Comparison of ENCODE assay signal across 1 cellular context in the genomic region with DNA sequence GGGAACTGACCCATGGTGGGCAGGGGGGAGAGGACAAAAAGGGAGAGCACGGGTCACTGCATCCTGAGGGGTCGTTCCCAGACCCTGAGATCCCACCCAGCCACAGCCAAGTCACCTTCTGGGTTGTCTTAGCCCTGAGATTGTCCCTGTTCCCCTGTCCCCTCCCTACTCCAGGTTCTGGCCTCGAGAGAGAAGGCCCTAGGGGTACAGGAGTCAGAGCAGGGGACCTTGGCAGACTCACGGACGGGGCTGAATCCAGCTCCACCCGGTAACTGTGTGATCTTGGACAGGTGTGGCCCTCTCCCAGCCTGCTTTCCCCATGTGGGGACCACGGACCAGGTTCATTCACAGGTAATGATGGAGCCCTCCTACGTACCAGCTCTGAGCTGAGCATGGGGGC.
TF ChIP-seq lines count a peak whose summit lies in the region.

No MANE protein-coding gene starts in this region.

TF ChIP-seq in HepG2, 621 proteins besides CTCF, POLR2A, EP300 and RAD21:
- no peak for TF ChIP-seq MAF1 (CRISPR knock-in tag; IDR thresholded peaks at IDR 0.05; ENCODE audit: borderline replicate concordance)
- TF ChIP-seq ARHGAP35 (CRISPR knock-in tag; IDR thresholded peaks at IDR 0.05; ENCODE audit: borderline replicate concordance), result no peak
- no peak for TF ChIP-seq NFIB (CRISPR knock-in tag; IDR thresholded peaks at IDR 0.05; ENCODE audit: borderline replicate concordance)
- TF ChIP-seq KLF6 (CRISPR knock-in tag; IDR thresholded peaks at IDR 0.05), result no peak
- TF ChIP-seq PHF21A (CRISPR knock-in tag; IDR thresholded peaks at IDR 0.05), result no peak
- no peak for TF ChIP-seq RBAK (CRISPR knock-in tag; IDR thresholded peaks at IDR 0.05)
- TF ChIP-seq, protein P1, sequence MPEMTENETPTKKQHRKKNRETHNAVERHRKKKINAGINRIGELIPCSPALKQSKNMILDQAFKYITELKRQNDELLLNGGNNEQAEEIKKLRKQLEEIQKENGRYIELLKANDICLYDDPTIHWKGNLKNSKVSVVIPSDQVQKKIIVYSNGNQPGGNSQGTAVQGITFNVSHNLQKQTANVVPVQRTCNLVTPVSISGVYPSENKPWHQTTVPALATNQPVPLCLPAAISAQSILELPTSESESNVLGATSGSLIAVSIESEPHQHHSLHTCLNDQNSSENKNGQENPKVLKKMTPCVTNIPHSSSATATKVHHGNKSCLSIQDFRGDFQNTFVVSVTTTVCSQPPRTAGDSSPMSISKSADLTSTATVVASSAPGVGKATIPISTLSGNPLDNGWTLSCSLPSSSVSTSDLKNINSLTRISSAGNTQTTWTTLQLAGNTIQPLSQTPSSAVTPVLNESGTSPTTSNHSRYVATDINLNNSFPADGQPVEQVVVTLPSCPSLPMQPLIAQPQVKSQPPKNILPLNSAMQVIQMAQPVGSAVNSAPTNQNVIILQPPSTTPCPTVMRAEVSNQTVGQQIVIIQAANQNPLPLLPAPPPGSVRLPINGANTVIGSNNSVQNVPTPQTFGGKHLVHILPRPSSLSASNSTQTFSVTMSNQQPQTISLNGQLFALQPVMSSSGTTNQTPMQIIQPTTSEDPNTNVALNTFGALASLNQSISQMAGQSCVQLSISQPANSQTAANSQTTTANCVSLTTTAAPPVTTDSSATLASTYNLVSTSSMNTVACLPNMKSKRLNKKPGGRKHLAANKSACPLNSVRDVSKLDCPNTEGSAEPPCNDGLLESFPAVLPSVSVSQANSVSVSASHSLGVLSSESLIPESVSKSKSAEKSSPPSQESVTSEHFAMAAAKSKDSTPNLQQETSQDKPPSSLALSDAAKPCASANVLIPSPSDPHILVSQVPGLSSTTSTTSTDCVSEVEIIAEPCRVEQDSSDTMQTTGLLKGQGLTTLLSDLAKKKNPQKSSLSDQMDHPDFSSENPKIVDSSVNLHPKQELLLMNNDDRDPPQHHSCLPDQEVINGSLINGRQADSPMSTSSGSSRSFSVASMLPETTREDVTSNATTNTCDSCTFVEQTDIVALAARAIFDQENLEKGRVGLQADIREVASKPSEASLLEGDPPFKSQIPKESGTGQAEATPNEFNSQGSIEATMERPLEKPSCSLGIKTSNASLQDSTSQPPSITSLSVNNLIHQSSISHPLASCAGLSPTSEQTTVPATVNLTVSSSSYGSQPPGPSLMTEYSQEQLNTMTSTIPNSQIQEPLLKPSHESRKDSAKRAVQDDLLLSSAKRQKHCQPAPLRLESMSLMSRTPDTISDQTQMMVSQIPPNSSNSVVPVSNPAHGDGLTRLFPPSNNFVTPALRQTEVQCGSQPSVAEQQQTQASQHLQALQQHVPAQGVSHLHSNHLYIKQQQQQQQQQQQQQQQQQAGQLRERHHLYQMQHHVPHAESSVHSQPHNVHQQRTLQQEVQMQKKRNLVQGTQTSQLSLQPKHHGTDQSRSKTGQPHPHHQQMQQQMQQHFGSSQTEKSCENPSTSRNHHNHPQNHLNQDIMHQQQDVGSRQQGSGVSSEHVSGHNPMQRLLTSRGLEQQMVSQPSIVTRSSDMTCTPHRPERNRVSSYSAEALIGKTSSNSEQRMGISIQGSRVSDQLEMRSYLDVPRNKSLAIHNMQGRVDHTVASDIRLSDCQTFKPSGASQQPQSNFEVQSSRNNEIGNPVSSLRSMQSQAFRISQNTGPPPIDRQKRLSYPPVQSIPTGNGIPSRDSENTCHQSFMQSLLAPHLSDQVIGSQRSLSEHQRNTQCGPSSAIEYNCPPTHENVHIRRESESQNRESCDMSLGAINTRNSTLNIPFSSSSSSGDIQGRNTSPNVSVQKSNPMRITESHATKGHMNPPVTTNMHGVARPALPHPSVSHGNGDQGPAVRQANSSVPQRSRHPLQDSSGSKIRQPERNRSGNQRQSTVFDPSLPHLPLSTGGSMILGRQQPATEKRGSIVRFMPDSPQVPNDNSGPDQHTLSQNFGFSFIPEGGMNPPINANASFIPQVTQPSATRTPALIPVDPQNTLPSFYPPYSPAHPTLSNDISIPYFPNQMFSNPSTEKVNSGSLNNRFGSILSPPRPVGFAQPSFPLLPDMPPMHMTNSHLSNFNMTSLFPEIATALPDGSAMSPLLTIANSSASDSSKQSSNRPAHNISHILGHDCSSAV (CRISPR knock-in tag; IDR thresholded peaks at IDR 0.05; ENCODE audit: borderline replicate concordance), result no peak
- no peak for TF ChIP-seq SP2 (CRISPR knock-in tag; IDR thresholded peaks at IDR 0.05)
- TF ChIP-seq MXD4 (CRISPR knock-in tag; IDR thresholded peaks at IDR 0.05), result no peak
- TF ChIP-seq, protein P2, sequence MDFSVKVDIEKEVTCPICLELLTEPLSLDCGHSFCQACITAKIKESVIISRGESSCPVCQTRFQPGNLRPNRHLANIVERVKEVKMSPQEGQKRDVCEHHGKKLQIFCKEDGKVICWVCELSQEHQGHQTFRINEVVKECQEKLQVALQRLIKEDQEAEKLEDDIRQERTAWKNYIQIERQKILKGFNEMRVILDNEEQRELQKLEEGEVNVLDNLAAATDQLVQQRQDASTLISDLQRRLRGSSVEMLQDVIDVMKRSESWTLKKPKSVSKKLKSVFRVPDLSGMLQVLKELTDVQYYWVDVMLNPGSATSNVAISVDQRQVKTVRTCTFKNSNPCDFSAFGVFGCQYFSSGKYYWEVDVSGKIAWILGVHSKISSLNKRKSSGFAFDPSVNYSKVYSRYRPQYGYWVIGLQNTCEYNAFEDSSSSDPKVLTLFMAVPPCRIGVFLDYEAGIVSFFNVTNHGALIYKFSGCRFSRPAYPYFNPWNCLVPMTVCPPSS (IDR thresholded peaks at IDR 0.05), result no peak
- TF ChIP-seq, protein P3, sequence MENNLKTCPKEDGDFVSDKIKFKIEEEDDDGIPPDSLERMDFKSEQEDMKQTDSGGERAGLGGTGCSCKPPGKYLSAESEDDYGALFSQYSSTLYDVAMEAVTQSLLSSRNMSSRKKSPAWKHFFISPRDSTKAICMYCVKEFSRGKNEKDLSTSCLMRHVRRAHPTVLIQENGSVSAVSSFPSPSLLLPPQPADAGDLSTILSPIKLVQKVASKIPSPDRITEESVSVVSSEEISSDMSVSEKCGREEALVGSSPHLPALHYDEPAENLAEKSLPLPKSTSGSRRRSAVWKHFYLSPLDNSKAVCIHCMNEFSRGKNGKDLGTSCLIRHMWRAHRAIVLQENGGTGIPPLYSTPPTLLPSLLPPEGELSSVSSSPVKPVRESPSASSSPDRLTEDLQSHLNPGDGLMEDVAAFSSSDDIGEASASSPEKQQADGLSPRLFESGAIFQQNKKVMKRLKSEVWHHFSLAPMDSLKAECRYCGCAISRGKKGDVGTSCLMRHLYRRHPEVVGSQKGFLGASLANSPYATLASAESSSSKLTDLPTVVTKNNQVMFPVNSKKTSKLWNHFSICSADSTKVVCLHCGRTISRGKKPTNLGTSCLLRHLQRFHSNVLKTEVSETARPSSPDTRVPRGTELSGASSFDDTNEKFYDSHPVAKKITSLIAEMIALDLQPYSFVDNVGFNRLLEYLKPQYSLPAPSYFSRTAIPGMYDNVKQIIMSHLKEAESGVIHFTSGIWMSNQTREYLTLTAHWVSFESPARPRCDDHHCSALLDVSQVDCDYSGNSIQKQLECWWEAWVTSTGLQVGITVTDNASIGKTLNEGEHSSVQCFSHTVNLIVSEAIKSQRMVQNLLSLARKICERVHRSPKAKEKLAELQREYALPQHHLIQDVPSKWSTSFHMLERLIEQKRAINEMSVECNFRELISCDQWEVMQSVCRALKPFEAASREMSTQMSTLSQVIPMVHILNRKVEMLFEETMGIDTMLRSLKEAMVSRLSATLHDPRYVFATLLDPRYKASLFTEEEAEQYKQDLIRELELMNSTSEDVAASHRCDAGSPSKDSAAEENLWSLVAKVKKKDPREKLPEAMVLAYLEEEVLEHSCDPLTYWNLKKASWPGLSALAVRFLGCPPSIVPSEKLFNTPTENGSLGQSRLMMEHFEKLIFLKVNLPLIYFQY (CRISPR knock-in tag; IDR thresholded peaks at IDR 0.05; ENCODE audit: borderline replicate concordance), result no peak
- TF ChIP-seq, protein P4, sequence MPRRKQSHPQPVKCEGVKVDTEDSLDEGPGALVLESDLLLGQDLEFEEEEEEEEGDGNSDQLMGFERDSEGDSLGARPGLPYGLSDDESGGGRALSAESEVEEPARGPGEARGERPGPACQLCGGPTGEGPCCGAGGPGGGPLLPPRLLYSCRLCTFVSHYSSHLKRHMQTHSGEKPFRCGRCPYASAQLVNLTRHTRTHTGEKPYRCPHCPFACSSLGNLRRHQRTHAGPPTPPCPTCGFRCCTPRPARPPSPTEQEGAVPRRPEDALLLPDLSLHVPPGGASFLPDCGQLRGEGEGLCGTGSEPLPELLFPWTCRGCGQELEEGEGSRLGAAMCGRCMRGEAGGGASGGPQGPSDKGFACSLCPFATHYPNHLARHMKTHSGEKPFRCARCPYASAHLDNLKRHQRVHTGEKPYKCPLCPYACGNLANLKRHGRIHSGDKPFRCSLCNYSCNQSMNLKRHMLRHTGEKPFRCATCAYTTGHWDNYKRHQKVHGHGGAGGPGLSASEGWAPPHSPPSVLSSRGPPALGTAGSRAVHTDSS (CRISPR knock-in tag; conservative IDR thresholded peaks at IDR 0.05), result no peak
